In genomic region chr14:73461478-73462077, GRCh38 we compare ENCODE assay signal across 9 cellular contexts. TPM values are rescaled to one million over a fixed set of nuclear protein-coding genes. Genes with fewer than 3 reads are reported as not detected.
DNase-seq lines count a peak whose midpoint lies in the region; ATAC-seq and TF ChIP-seq lines count a peak whose summit lies in the region.
"Had no signal": no experiment of that assay in that cellular context is flagged by ENCODE, and none has a peak within 500 bp of the region (broad histone marks: within the 10 kb centered on the region; RNA-seq: fewer than 3 reads in every experiment).

No MANE protein-coding gene starts in this region.

- no peak overlapping the region for H2BK5ac ChIP-seq in H9 (ENCODE audit: insufficient read length, low read length)

- H2BK15ac ChIP-seq in H9 (ENCODE audit: low read depth, low read length) = no peak overlapping the region

- H3K4me2 ChIP-seq in H9 (ENCODE audit: insufficient read depth, insufficient read length, low read length) (no peak overlapping the region), fibroblast of lung (ENCODE audit: extremely low read depth, insufficient read depth, low read length) (peak overlapping the region; percentile 68)

- H3K9me3 Mint-ChIP-seq in H9 = no peaks in the 10 kb centered on the region
- H3K9me3 Mint-ChIP-seq in activated CD4-positive, alpha-beta memory T cell treated with anti-CD3 and anti-CD28 coated beads for 36 hours = no peaks in the 10 kb centered on the region

- H3K36me3 ChIP-seq in fibroblast of lung (ENCODE audit: control insufficient read depth, insufficient read depth, low read length) = no peaks in the 10 kb centered on the region

- H2BK120ac ChIP-seq in H9 (ENCODE audit: low read depth, low read length, poor library complexity, severe bottlenecking) = no peak overlapping the region

- H3K4me3 Mint-ChIP-seq in H9 = no peak overlapping the region
- no peak overlapping the region for H3K4me3 Mint-ChIP-seq in activated CD4-positive, alpha-beta memory T cell treated with anti-CD3 and anti-CD28 coated beads for 36 hours

- H3K4me3 ChIP-seq in fibroblast of lung (replicated peaks in 1 of 4; ENCODE audit: control extremely low read depth in 1 of 4, insufficient read depth in 1 of 4, low read depth in 3 of 4, low read length in 4 of 4) (peak overlapping the region in 3 of 4 experiments; percentile 0 to 56 (median 19)), skeletal muscle cell (ENCODE audit: low read depth, low read length) (peak overlapping the region; percentile 38)

- no peak overlapping the region for H3K56ac ChIP-seq in H9 (ENCODE audit: insufficient read length, low read depth, low read length)

- no peaks in the 10 kb centered on the region for H3K27me3 Mint-ChIP-seq in H9 (ENCODE audit: low read depth)
- no peaks in the 10 kb centered on the region for H3K27me3 Mint-ChIP-seq in activated CD4-positive, alpha-beta memory T cell treated with anti-CD3 and anti-CD28 coated beads for 36 hours

- no peak overlapping the region for H4K5ac ChIP-seq in H9 (ENCODE audit: insufficient read length, low read depth, low read length)

- H3K4me1 Mint-ChIP-seq in H9 = peaks cover 28 to 37% of the 10 kb centered on the region in 2 experiments
- H3K4me1 Mint-ChIP-seq in activated CD4-positive, alpha-beta memory T cell treated with anti-CD3 and anti-CD28 coated beads for 36 hours (ENCODE audit: low read depth) = peaks cover 57% of the 10 kb centered on the region

- peak overlapping the region; percentile 34 for H2AFZ ChIP-seq in H9 (ENCODE audit: low read length)
- H2AFZ ChIP-seq in fibroblast of lung (ENCODE audit: low read length) = no peak overlapping the region

- no peaks in the 10 kb centered on the region for H3K36me3 Mint-ChIP-seq in H9 (ENCODE audit: insufficient read depth in 1 of 3, low read depth in 3 of 3)
- peaks cover 2% of the 10 kb centered on the region for H3K36me3 Mint-ChIP-seq in activated CD4-positive, alpha-beta memory T cell treated with anti-CD3 and anti-CD28 coated beads for 36 hours

- H3K79me2 ChIP-seq in H9 (ENCODE audit: insufficient read depth, low read length) (peaks cover 2% of the 10 kb centered on the region; the same call in 1 of the 2 replicates), fibroblast of lung (ENCODE audit: control insufficient read depth, insufficient read depth, low read length) (peaks cover 18% of the 10 kb centered on the region)

- H3K27me3 ChIP-seq in H9 (ENCODE audit: insufficient read depth, low read length) (no peaks in the 10 kb centered on the region), fibroblast of lung (ENCODE audit: control insufficient read depth, insufficient read depth, low read length) (no peaks in the 10 kb centered on the region)

- H2BK12ac ChIP-seq in H9 (ENCODE audit: insufficient read length, low read depth, low read length) = no peak overlapping the region

- H3K14ac ChIP-seq in H9 (ENCODE audit: insufficient read depth, low read length) = no peak overlapping the region

- H3K27ac Mint-ChIP-seq in H9 = no peak overlapping the region
- H3K27ac Mint-ChIP-seq in activated CD4-positive, alpha-beta memory T cell treated with anti-CD3 and anti-CD28 coated beads for 36 hours = no peak overlapping the region

- no peak overlapping the region for H2AK5ac ChIP-seq in H9 (ENCODE audit: insufficient read length, low read length)

- CTCF ChIA-PET in activated CD4-positive, alpha-beta memory T cell treated with anti-CD3 and anti-CD28 coated beads for 36 hours (lab: Charles Lee) = interaction anchor here (2.7 kb wide), 1 partner anchor 166 kb away, joined by 22 read pairs; no protein-coding TSS in a partner anchor

- H3K27ac ChIP-seq in H9 (ENCODE audit: insufficient read length, low read depth, low read length) = no peak overlapping the region
- H3K27ac ChIP-seq in fibroblast of lung (ENCODE audit: insufficient read depth, low read length) = peak overlapping the region; percentile 90

- no peak overlapping the region for H4K8ac ChIP-seq in H9 (replicated peaks; ENCODE audit: insufficient read length, low read depth, low read length)

- H3K23me2 ChIP-seq in H9 (ENCODE audit: insufficient read length, low read depth, low read length, poor library complexity, severe bottlenecking) = peaks cover 8% of the 10 kb centered on the region

- no peak overlapping the region for H3K18ac ChIP-seq in H9 (ENCODE audit: insufficient read length, low read depth, low read length)

- H2BK20ac ChIP-seq in H9 (ENCODE audit: low read depth, low read length, poor library complexity, severe bottlenecking) = no peak overlapping the region

- no peaks in the 10 kb centered on the region for H3K9me3 ChIP-seq in H9 (ENCODE audit: control insufficient read depth, low read depth, low read length)
- no peaks in the 10 kb centered on the region for H3K9me3 ChIP-seq in fibroblast of lung (ENCODE audit: control insufficient read depth, insufficient read depth, low read depth, low read length)

- H3K4me1 ChIP-seq in H9 (ENCODE audit: insufficient read depth, low read length) (no peaks in the 10 kb centered on the region), fibroblast of lung (ENCODE audit: control insufficient read depth, extremely low read depth, insufficient read depth, low read length) (peaks cover 36% of the 10 kb centered on the region)

- no peak overlapping the region for H3T11ph ChIP-seq in H9 (ENCODE audit: low read length)

- ATAC-seq in HG03280 (IDR thresholded peaks at IDR 0.05; ENCODE audit: unreplicated experiment) (no peak), GM21360 (IDR thresholded peaks at IDR 0.05; ENCODE audit: unreplicated experiment) (no peak)

- no CpG with 5 or more reads among the region's 7 CpGs for WGBS in H9 (ENCODE audit: extremely low coverage, insufficient read length, low lambda C conversion rate)

- intact Hi-C loops in activated CD4-positive, alpha-beta memory T cell treated with anti-CD3 and anti-CD28 coated beads for 36 hours (cut with micrococcal nuclease) = no loop called here

- POLR2A ChIA-PET in activated CD4-positive, alpha-beta memory T cell treated with anti-CD3 and anti-CD28 coated beads for 36 hours (lab: Charles Lee) = no interaction called here

- no peaks in the 10 kb centered on the region for H3K79me1 ChIP-seq in H9 (ENCODE audit: insufficient read depth, low read depth, low read length, poor library complexity, severe bottlenecking)

- H3K4ac ChIP-seq in H9 (ENCODE audit: low read depth, low read length) = no peak overlapping the region

- TF ChIP-seq CTCF in H9 (conservative IDR thresholded peaks at IDR 0.05) = no peak
- TF ChIP-seq CTCF in fibroblast of lung (conservative IDR thresholded peaks at IDR 0.05 in 1 of 2, IDR thresholded peaks at IDR 0.05 in 1 of 2; ENCODE audit: low read depth in 1 of 2, low read length in 2 of 2) = no peak

- H4K20me1 ChIP-seq in H9 (ENCODE audit: control insufficient read depth, insufficient read depth, insufficient read length) (no peaks in the 10 kb centered on the region), fibroblast of lung (ENCODE audit: control insufficient read depth, extremely low read depth, insufficient read depth, low read length) (no peaks in the 10 kb centered on the region)

- DNase-seq in H9 = no peak
- DNase-seq in SHP77 treated with DMSO at 0.1 percent for 48 hours (lab: John Stamatoyannopoulos, UW) = peak; percentile 49
- DNase-seq in fibroblast of lung (ENCODE audit: low read depth in 2 of 2) = no peak
- no peak for DNase-seq in skeletal muscle cell (ENCODE audit: low read depth)
- DNase-seq in activated CD4-positive, alpha-beta memory T cell treated with anti-CD3 and anti-CD28 coated beads for 36 hours = no peak
- DNase-seq: activated CD4-positive, alpha-beta T cell treated with anti-CD3 and anti-CD28 coated beads for 1 hour; NK-92 treated with Interleukin-12 subunit alpha and Interleukin-12 subunit beta, amount 100 ng/mL, for 24 hours had no signal

- H3K9ac ChIP-seq in H9 (ENCODE audit: extremely low read depth, insufficient read length, low read length) (no peak overlapping the region), fibroblast of lung (ENCODE audit: insufficient read depth, low read length) (no peak overlapping the region)

- H3K23ac ChIP-seq in H9 (ENCODE audit: insufficient read length, low read depth, low read length) = no peak overlapping the region

- H4K91ac ChIP-seq in H9 (ENCODE audit: insufficient read length, low read depth, low read length) = no peak overlapping the region

RNA-seq across cellular contexts. Expression of gene NUMB, which starts 3.2 kb away (rescaled TPM):
- total RNA-seq in H9 (2021) = 46.5 and 51.9 TPM in 2 replicates
- 21.3 and 36.0 TPM in 2 replicates for total RNA-seq in fibroblast of lung
- 107 and 151 TPM in 2 replicates for polyA plus RNA-seq in fibroblast of lung
- polyA plus RNA-seq in fibroblast of lung (2012) = 42.1 and 67.8 TPM in 2 replicates
- 210 and 265 TPM in 2 replicates for polyA minus RNA-seq in fibroblast of lung (ENCODE audit: low replicate concordance)
- total RNA-seq in activated CD4-positive, alpha-beta memory T cell treated with anti-CD3 and anti-CD28 coated beads for 36 hours = 10 to 100 TPM; 45.0 to 46.9 TPM

RNA-seq across cellular contexts. Expression of gene RIOX1, which starts 29.2 kb away (rescaled TPM):
- 32.1 and 37.2 TPM in 2 replicates for total RNA-seq in H9 (2021)
- 12.4 and 15.2 TPM in 2 replicates for total RNA-seq in fibroblast of lung
- 5.6 and 8.2 TPM in 2 replicates for polyA plus RNA-seq in fibroblast of lung
- polyA plus RNA-seq in fibroblast of lung (2012) = 6.9 and 11.1 TPM in 2 replicates
- polyA minus RNA-seq in fibroblast of lung (ENCODE audit: low replicate concordance) = 6.6 and 9.4 TPM in 2 replicates
- total RNA-seq in activated CD4-positive, alpha-beta memory T cell treated with anti-CD3 and anti-CD28 coated beads for 36 hours = 10 to 100 TPM; 13.9 to 15.5 TPM
